25 cellular contexts compared by ENCODE assay signal in genomic region chr13:51500687-51501086, GRCh38.
"Had no signal": no experiment of that assay in that cellular context is flagged by ENCODE, and none has a peak within 500 bp of the region (broad histone marks: within the 10 kb centered on the region; RNA-seq: fewer than 3 reads in every experiment).

No MANE protein-coding gene starts in this region.

- H3K27me3 ChIP-seq: cardiac muscle cell, dorsolateral prefrontal cortex, gastroesophageal sphincter, neutrophil, tibial nerve had no signal

- H3K4me3 ChIP-seq: cardiac muscle cell, coronary artery, dorsolateral prefrontal cortex, gastroesophageal sphincter, smooth muscle cell, tibial nerve had no signal

- H3K4me1 ChIP-seq: gastroesophageal sphincter, tibial nerve had no signal

- H3K36me3 Mint-ChIP-seq: activated naive CD4-positive, alpha-beta T cell treated with anti-CD3 and anti-CD28 coated beads, Interleukin-2, amount 50 U/mL, for 72 hours; mesothelial cell of epicardium; stimulated activated naive B cell treated with anti-CD40 and anti-IgM and Interleukin-4, amounts not matched to agents 10 μg/mL and 1 μg/mL and 100 μg/mL, for 72 hours had no signal

- H3K36me3 ChIP-seq: cardiac muscle cell, gastroesophageal sphincter, neutrophil, tibial nerve had no signal

- H3K27ac ChIP-seq: cardiac muscle cell, coronary artery, dorsolateral prefrontal cortex, gastroesophageal sphincter, neutrophil, tibial nerve, VCaP had no signal

- ATAC-seq: activated naive CD4-positive, alpha-beta T cell treated with anti-CD3 and anti-CD28 coated beads, Interleukin-2, amount 50 U/mL, for 72 hours; gastroesophageal sphincter; stimulated activated naive B cell treated with anti-CD40 and anti-IgM and Interleukin-4, amounts not matched to agents 10 μg/mL and 1 μg/mL and 100 μg/mL, for 72 hours had no signal

- H3K9me3 Mint-ChIP-seq: activated T-helper 2 cell treated with anti-CD3 and anti-CD28 coated beads, Interferon-gamma antibody, Interleukin-2, Interleukin-4, amounts not matched to agents 10 μg/mL and 5 μg/mL and 100 μg/mL, durations not matched to agents 14 hours and 24 hours and 36 hours; mesothelial cell of epicardium; naive B cell; nephron progenitor cell; stimulated activated naive B cell treated with anti-CD40 and anti-IgM and Interleukin-4, amounts not matched to agents 10 μg/mL and 1 μg/mL and 100 μg/mL, for 72 hours; T-helper 1 cell treated with Interleukin-12 subunit alpha and Interleukin-12 subunit beta and Interleukin-4 antibody, amounts not matched to agents 30 μg/mL and 1 μg/mL, for 36 hours had no signal

- H3K27ac Mint-ChIP-seq: activated T-helper 2 cell treated with anti-CD3 and anti-CD28 coated beads, Interferon-gamma antibody, Interleukin-2, Interleukin-4, amounts not matched to agents 10 μg/mL and 5 μg/mL and 100 μg/mL, durations not matched to agents 14 hours and 24 hours and 36 hours; mesothelial cell of epicardium; naive B cell; nephron progenitor cell; progenitor cell of endocrine pancreas; T-helper 1 cell treated with Interleukin-12 subunit alpha and Interleukin-12 subunit beta and Interleukin-4 antibody, amounts not matched to agents 30 μg/mL and 1 μg/mL, for 36 hours had no signal

- H3K9me3 ChIP-seq: gastroesophageal sphincter, neutrophil, tibial nerve had no signal

- H3K4me2 ChIP-seq: smooth muscle cell had no signal

- H3K4me1 Mint-ChIP-seq: nephron progenitor cell had no signal

- H3K4me3 Mint-ChIP-seq: mesothelial cell of epicardium; nephron progenitor cell; stimulated activated naive B cell treated with anti-CD40 and anti-IgM and Interleukin-4, amounts not matched to agents 10 μg/mL and 1 μg/mL and 100 μg/mL, for 72 hours; T-helper 1 cell treated with Interleukin-12 subunit alpha and Interleukin-12 subunit beta and Interleukin-4 antibody, amounts not matched to agents 30 μg/mL and 1 μg/mL, for 36 hours had no signal

- DNase-seq: activated CD4-positive, alpha-beta T cell treated with anti-CD3 and anti-CD28 coated beads for 4 hours; activated CD4-positive, alpha-beta T cell treated with anti-CD3 and anti-CD28 coated beads, Interleukin-2, amount 50 U/mL, for 4 hours; dorsolateral prefrontal cortex; effector memory CD4-positive, alpha-beta T cell; hippocampal formation; left cardiac atrium; naive B cell; nephron progenitor cell; stimulated activated CD4-positive, alpha-beta T cell treated with anti-CD3 and anti-CD28 coated beads, Interleukin-1b, Interleukin-23, amount 100 ng/mL, for 48 hours; stimulated activated CD4-positive, alpha-beta T cell treated with anti-CD3 and anti-CD28 coated beads, Interleukin-4, amount 100 ng/mL, for 4 hours; stimulated activated CD8-positive, alpha-beta memory T cell treated with anti-CD3 and anti-CD28 coated beads, Interleukin-4, amount 100 ng/mL, for 48 hours; stimulated activated naive B cell treated with anti-CD40 and anti-IgM and Interleukin-4, amounts not matched to agents 10 μg/mL and 1 μg/mL and 100 μg/mL, for 72 hours; T-helper 9 cell had no signal
